Comparison of ENCODE assay signal across 20 cellular contexts in genomic region chr2:236675526-236675925, GRCh38.
DNase-seq lines count a peak whose midpoint lies in the region; ATAC-seq, FAIRE-seq and TF ChIP-seq lines count a peak whose summit lies in the region.
"Had no signal": no experiment of that assay in that cellular context is flagged by ENCODE, and none has a peak within 500 bp of the region (broad histone marks: within the 10 kb centered on the region; RNA-seq: fewer than 3 reads in every experiment).

No MANE protein-coding gene starts in this region.

- no peak overlapping the region for H3K4me2 ChIP-seq in mesenchymal stem cell (ENCODE audit: low read length, poor library complexity, severe bottlenecking)

- H3K14ac ChIP-seq in mesenchymal stem cell (ENCODE audit: low read length in 2 of 2) = no peak overlapping the region

- H3K23ac ChIP-seq in mesenchymal stem cell (ENCODE audit: low read length in 2 of 2) = no peak overlapping the region

- H3K4me3 Mint-ChIP-seq in stimulated activated effector memory CD8-positive, alpha-beta T cell treated with anti-CD3 and anti-CD28 coated beads, Interleukin-12 subunit alpha, Interleukin-12 subunit beta, amount 100 ng/mL, for 72 hours = no peak overlapping the region
- H3K4me3 Mint-ChIP-seq: CD4-positive, alpha-beta T cell had no signal

- TF ChIP-seq CTCF in bronchial epithelial cell (IDR thresholded peaks at IDR 0.05; ENCODE audit: insufficient read depth, low read length, severe bottlenecking) (no peak), thoracic aorta (IDR thresholded peaks at IDR 0.05) (no peak)

- H2BK5ac ChIP-seq in mesenchymal stem cell (ENCODE audit: low read depth, low read length, poor library complexity, severe bottlenecking) = no peak overlapping the region

- H3K4me1 Mint-ChIP-seq in stimulated activated effector memory CD8-positive, alpha-beta T cell treated with anti-CD3 and anti-CD28 coated beads, Interleukin-12 subunit alpha, Interleukin-12 subunit beta, amount 100 ng/mL, for 72 hours = peaks cover 6% of the 10 kb centered on the region

- H4K91ac ChIP-seq in mesenchymal stem cell (ENCODE audit: low read length) = no peak overlapping the region

- H3K36me3 ChIP-seq in SJSA1 (no peaks in the 10 kb centered on the region), bronchial epithelial cell (ENCODE audit: control insufficient read depth, insufficient read depth, low read length) (no peaks in the 10 kb centered on the region), mesenchymal stem cell (ENCODE audit: control insufficient read depth in 1 of 2, insufficient read depth in 2 of 2, low read depth in 1 of 2, low read length in 2 of 2) (no peaks in the 10 kb centered on the region), thoracic aorta (no peaks in the 10 kb centered on the region)
- H3K36me3 ChIP-seq: BE2C, Peyer's patch, SJCRH30 had no signal

- H2BK15ac ChIP-seq in mesenchymal stem cell (ENCODE audit: low read depth, poor library complexity, severe bottlenecking) = no peak overlapping the region

- no peak overlapping the region for H2BK120ac ChIP-seq in mesenchymal stem cell (ENCODE audit: low read depth, low read length)

- H3K4me3 ChIP-seq in SJSA1 (no peak overlapping the region), bronchial epithelial cell (ENCODE audit: low read depth, low read length) (no peak overlapping the region), mesenchymal stem cell (ENCODE audit: insufficient read depth in 1 of 2, low read depth in 1 of 2, low read length in 2 of 2) (no peak overlapping the region), thoracic aorta (no peak overlapping the region)
- H3K4me3 ChIP-seq: K562, Peyer's patch, SJCRH30 had no signal

- H3K4ac ChIP-seq in mesenchymal stem cell (ENCODE audit: low read depth in 1 of 2, low read length in 2 of 2) = no peak overlapping the region

- ATAC-seq in thoracic aorta (ENCODE audit: insufficient number of reproducible peaks, low FRiP score, low read depth) (no peak), HG02642 (IDR thresholded peaks at IDR 0.05; ENCODE audit: poor library complexity, unreplicated experiment) (no peak)
- no peak for ATAC-seq in stimulated activated effector memory CD8-positive, alpha-beta T cell treated with anti-CD3 and anti-CD28 coated beads, Interleukin-12 subunit alpha, Interleukin-12 subunit beta, amount 100 ng/mL, for 72 hours
- ATAC-seq: HepG2, K562 had no signal

- H3K27me3 ChIP-seq in SJSA1 (replicated peaks) (no peaks in the 10 kb centered on the region), bronchial epithelial cell (ENCODE audit: control insufficient read depth, insufficient read depth, low read length) (no peaks in the 10 kb centered on the region), mesenchymal stem cell (ENCODE audit: control insufficient read depth in 1 of 2, insufficient read depth in 1 of 2, low read length in 2 of 2) (peaks cover 5 to 8% of the 10 kb centered on the region in 2 experiments), thoracic aorta (replicated peaks; ENCODE audit: insufficient read depth) (no peaks in the 10 kb centered on the region)
- H3K27me3 ChIP-seq: Peyer's patch, SJCRH30 had no signal

- no peaks in the 10 kb centered on the region for H3K79me1 ChIP-seq in mesenchymal stem cell (replicated peaks; ENCODE audit: low read length, poor library complexity, severe bottlenecking)

- no peak overlapping the region for H3K27ac Mint-ChIP-seq in stimulated activated effector memory CD8-positive, alpha-beta T cell treated with anti-CD3 and anti-CD28 coated beads, Interleukin-12 subunit alpha, Interleukin-12 subunit beta, amount 100 ng/mL, for 72 hours
- H3K27ac Mint-ChIP-seq: CD4-positive, alpha-beta T cell had no signal

- no peak overlapping the region for H3K18ac ChIP-seq in mesenchymal stem cell (ENCODE audit: low read depth in 1 of 2, low read length in 2 of 2)

- no peak overlapping the region for H2AFZ ChIP-seq in mesenchymal stem cell (ENCODE audit: low read depth, low read length)

- H3K36me3 Mint-ChIP-seq in stimulated activated effector memory CD8-positive, alpha-beta T cell treated with anti-CD3 and anti-CD28 coated beads, Interleukin-12 subunit alpha, Interleukin-12 subunit beta, amount 100 ng/mL, for 72 hours = peaks cover 4% of the 10 kb centered on the region

- H2AK5ac ChIP-seq in mesenchymal stem cell (ENCODE audit: low read length, severe bottlenecking) = no peak overlapping the region

- H3K27ac ChIP-seq in SJSA1 (peak overlapping the region; percentile 18; the same call in 1 of the 2 replicates), mesenchymal stem cell (ENCODE audit: low read length, poor library complexity, severe bottlenecking) (peak overlapping the region; percentile 52), thoracic aorta (peak overlapping the region; percentile 57 to 70)
- H3K27ac ChIP-seq: Peyer's patch, SJCRH30 had no signal

- H3K9ac ChIP-seq in mesenchymal stem cell (ENCODE audit: low read length) = no peak overlapping the region

- FAIRE-seq in bronchial epithelial cell (lab: Jason Lieb, UNC) = no peak
- FAIRE-seq: GM19239, HepG2, K562 had no signal

- DNase-seq in SJSA1 (ENCODE audit: low read depth in 1 of 2, low spot score in 2 of 2) = no peak
- DNase-seq in bronchial epithelial cell (ENCODE audit: low read depth) = peak; percentile 53
- DNase-seq in mesenchymal stem cell = no peak
- no peak for DNase-seq in thoracic aorta (ENCODE audit: low spot score)
- no peak for DNase-seq in stimulated activated effector memory CD8-positive, alpha-beta T cell treated with anti-CD3 and anti-CD28 coated beads, Interleukin-12 subunit alpha, Interleukin-12 subunit beta, amount 100 ng/mL, for 72 hours (ENCODE audit: low spot score in 2 of 2)
- no peak for DNase-seq in activated CD8-positive, alpha-beta memory T cell treated with anti-CD3 and anti-CD28 coated beads, Interleukin-2, amount 50 U/mL, for 4 hours
- DNase-seq: BE2C; CD4-positive, alpha-beta T cell; COR-L47; MM.1S; NCI-H1048; NCI-H1436; NCI-H1930; NCI-H748 treated with DMSO at 0.1 percent for 48 hours; Peyer's patch; SJCRH30 had no signal

- H3K9me3 Mint-ChIP-seq in stimulated activated effector memory CD8-positive, alpha-beta T cell treated with anti-CD3 and anti-CD28 coated beads, Interleukin-12 subunit alpha, Interleukin-12 subunit beta, amount 100 ng/mL, for 72 hours = no peaks in the 10 kb centered on the region
- H3K9me3 Mint-ChIP-seq: CD4-positive, alpha-beta T cell had no signal

- no peak overlapping the region for H2BK12ac ChIP-seq in mesenchymal stem cell (ENCODE audit: low read length in 2 of 2)

- H3K9me3 ChIP-seq in SJSA1 (replicated peaks) (no peaks in the 10 kb centered on the region), mesenchymal stem cell (ENCODE audit: control insufficient read depth, low read length) (peaks cover 9% of the 10 kb centered on the region), thoracic aorta (no peaks in the 10 kb centered on the region)
- H3K9me3 ChIP-seq: BE2C, Peyer's patch, SJCRH30 had no signal

- no peak overlapping the region for H4K8ac ChIP-seq in mesenchymal stem cell (ENCODE audit: low read length)

- peaks cover 66% of the 10 kb centered on the region for H3K4me1 ChIP-seq in SJSA1 (replicated peaks)
- peaks cover 10% of the 10 kb centered on the region for H3K4me1 ChIP-seq in mesenchymal stem cell (ENCODE audit: control insufficient read depth, insufficient read depth, low read depth, low read length)
- peaks cover 13 to 32% of the 10 kb centered on the region in 2 donors for H3K4me1 ChIP-seq in thoracic aorta (ENCODE audit: control insufficient read depth in 1 of 2, low read depth in 2 of 2)
- H3K4me1 ChIP-seq: BE2C, Peyer's patch had no signal
